Comparison of ENCODE assay signal across 16 cellular contexts in the genomic region with DNA sequence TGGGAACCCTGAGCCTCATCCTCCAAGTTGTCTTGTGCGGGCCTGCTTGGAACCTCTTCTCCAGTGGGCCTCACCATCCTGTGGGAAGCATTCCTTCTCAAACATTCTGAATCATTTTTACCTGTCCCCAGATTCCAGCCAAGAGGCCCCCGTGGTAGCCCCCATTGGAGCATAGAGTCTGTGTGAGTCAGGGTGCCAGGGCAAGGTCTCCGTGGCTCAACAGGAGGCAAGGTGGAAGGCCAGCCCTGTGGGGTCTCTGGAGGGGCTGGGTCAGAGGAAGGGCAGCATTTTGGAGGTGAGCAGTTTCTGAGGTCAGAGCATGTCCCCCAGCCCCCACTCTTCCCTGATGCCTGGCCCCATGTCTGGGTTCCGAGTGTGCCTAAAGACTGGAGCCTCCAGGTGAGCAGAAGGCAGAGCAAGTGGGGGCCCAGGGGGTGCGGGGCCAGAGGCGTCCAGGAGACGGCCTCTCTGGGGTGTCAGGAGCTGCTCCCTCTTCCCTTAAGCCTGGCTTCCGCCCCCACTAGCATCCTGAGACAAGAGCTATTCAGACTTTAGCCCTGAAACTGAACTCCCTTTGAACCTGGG. TPM values are rescaled to one million over a fixed set of nuclear protein-coding genes. Genes with fewer than 3 reads are reported as not detected.
"Had no signal": no experiment of that assay in that cellular context is flagged by ENCODE, and none has a peak within 500 bp of the region (broad histone marks: within the 10 kb centered on the region; RNA-seq: fewer than 3 reads in every experiment).

No MANE protein-coding gene starts in this region.

- FAIRE-seq: bronchial epithelial cell had no signal

- H3K36me3 Mint-ChIP-seq: activated naive CD8-positive, alpha-beta T cell treated with anti-CD3 and anti-CD28 coated beads, Interleukin-2, amount 10 ng/mL, durations not matched to agents 7 days and 5 days had no signal

- H3K4me1 Mint-ChIP-seq: activated naive CD8-positive, alpha-beta T cell treated with anti-CD3 and anti-CD28 coated beads, Interleukin-2, amount 10 ng/mL, durations not matched to agents 7 days and 5 days; neural crest cell; WTC11 had no signal

- H3K4me3 ChIP-seq: thoracic aorta, upper lobe of right lung had no signal

- ATAC-seq: left ventricle myocardium superior, WTC11 had no signal

- H3K4me1 ChIP-seq: parathyroid adenoma, upper lobe of right lung had no signal

- H3K9me3 ChIP-seq: thoracic aorta, upper lobe of right lung had no signal

- H2AFZ ChIP-seq: parathyroid adenoma had no signal

- H3K9me3 Mint-ChIP-seq: activated naive CD8-positive, alpha-beta T cell treated with anti-CD3 and anti-CD28 coated beads, Interleukin-2, amount 10 ng/mL, durations not matched to agents 7 days and 5 days; neural crest cell; T-helper 1 cell treated with Interleukin-12 subunit alpha and Interleukin-12 subunit beta and Interleukin-4 antibody, amounts not matched to agents 30 μg/mL and 1 μg/mL, for 36 hours; WTC11 had no signal

- H3K27ac ChIP-seq: parathyroid adenoma, thoracic aorta, upper lobe of right lung had no signal

- H3K36me3 ChIP-seq: thoracic aorta, upper lobe of right lung had no signal

- H3K9ac ChIP-seq: parathyroid adenoma had no signal

- H3K4me3 Mint-ChIP-seq: activated naive CD8-positive, alpha-beta T cell treated with anti-CD3 and anti-CD28 coated beads, Interleukin-2, amount 10 ng/mL, durations not matched to agents 7 days and 5 days; activated T-helper 1 cell treated with anti-CD3 and anti-CD28 coated beads, Interleukin-12 subunit alpha, Interleukin-12 subunit beta, Interleukin-2, Interleukin-4 antibody, amounts not matched to agents 30 ng/mL and 10 ng/mL and 1 ng/mL, durations not matched to agents 14 hours and 24 hours and 36 hours; neural crest cell; T-helper 1 cell treated with Interleukin-12 subunit alpha and Interleukin-12 subunit beta and Interleukin-4 antibody, amounts not matched to agents 30 μg/mL and 1 μg/mL, for 36 hours had no signal

- H3K27ac Mint-ChIP-seq: activated naive CD8-positive, alpha-beta T cell treated with anti-CD3 and anti-CD28 coated beads, Interleukin-2, amount 10 ng/mL, durations not matched to agents 7 days and 5 days; activated T-helper 1 cell treated with anti-CD3 and anti-CD28 coated beads, Interleukin-12 subunit alpha, Interleukin-12 subunit beta, Interleukin-2, Interleukin-4 antibody, amounts not matched to agents 30 ng/mL and 10 ng/mL and 1 ng/mL, durations not matched to agents 14 hours and 24 hours and 36 hours; T-helper 1 cell treated with Interleukin-12 subunit alpha and Interleukin-12 subunit beta and Interleukin-4 antibody, amounts not matched to agents 30 μg/mL and 1 μg/mL, for 36 hours; WTC11 had no signal

- H3K79me2 ChIP-seq: parathyroid adenoma had no signal

- DNase-seq: activated CD4-positive, alpha-beta T cell treated with anti-CD3 and anti-CD28 coated beads for 48 hours; activated CD8-positive, alpha-beta memory T cell treated with anti-CD3 and anti-CD28 coated beads, Interleukin-2, amount 50 U/mL, for 48 hours; activated naive CD8-positive, alpha-beta T cell treated with anti-CD3 and anti-CD28 coated beads, Interleukin-2, amount 10 ng/mL, durations not matched to agents 7 days and 5 days; anterior cingulate cortex; hippocampal formation; left ventricle myocardium superior; mesendoderm; stimulated activated CD4-positive, alpha-beta T cell treated with anti-CD3 and anti-CD28 coated beads, Interleukin-1b, Interleukin-23, amount 100 ng/mL, for 48 hours; upper lobe of right lung had no signal

RNA-seq across cellular contexts. Expression of a gene that starts 2.1 kb away (rescaled TPM):
- total RNA-seq: activated naive CD8-positive, alpha-beta T cell treated with anti-CD3 and anti-CD28 coated beads, Interleukin-2, amount 10 ng/mL, durations not matched to agents 7 days and 5 days; activated T-helper 1 cell treated with anti-CD3 and anti-CD28 coated beads, Interleukin-12 subunit alpha, Interleukin-12 subunit beta, Interleukin-2, Interleukin-4 antibody, amounts not matched to agents 30 ng/mL and 10 ng/mL and 1 ng/mL, durations not matched to agents 14 hours and 24 hours and 36 hours; bronchial epithelial cell had no signal
